8 cellular contexts compared by ENCODE assay signal in the genomic region with DNA sequence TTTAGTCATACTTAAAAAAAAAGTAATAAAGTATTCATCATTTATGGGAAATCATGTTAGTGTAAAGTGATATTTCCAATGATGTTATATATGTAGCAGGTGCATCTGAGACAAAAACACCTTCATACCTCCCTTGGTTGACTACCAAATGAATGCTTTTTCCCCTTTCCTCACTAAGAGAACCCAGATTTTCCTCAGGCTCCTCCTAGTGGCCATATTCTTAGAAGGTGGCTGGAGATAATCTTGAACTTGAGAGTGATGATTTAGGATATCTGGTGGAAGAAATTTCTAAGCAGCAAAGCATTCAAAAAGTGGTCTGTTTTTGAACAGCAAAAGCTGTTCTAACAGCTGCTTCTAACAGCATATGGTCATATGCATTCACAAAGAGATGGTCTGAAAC. TPM values are rescaled to one million over a fixed set of nuclear protein-coding genes. Genes with fewer than 3 reads are reported as not detected.
DNase-seq lines count a peak whose midpoint lies in the region; ATAC-seq, FAIRE-seq and TF ChIP-seq lines count a peak whose summit lies in the region.

No MANE protein-coding gene starts in this region.

- H3K27ac Mint-ChIP-seq in activated T-cell treated with anti-CD3 and anti-CD28 coated beads, Interleukin-2, amount 50 U/mL, for 72 hours, result no peak overlapping the region
- no peak overlapping the region for H3K27ac Mint-ChIP-seq in activated CD8-positive, alpha-beta memory T cell treated with anti-CD3 and anti-CD28 coated beads, Interleukin-2, amount 10 ng/mL, durations not matched to agents 7 days and 5 days

- FAIRE-seq in GM12892 (lab: Jason Lieb, UNC), result peak; percentile 5

- H3K4me1 Mint-ChIP-seq in activated T-cell treated with anti-CD3 and anti-CD28 coated beads, Interleukin-2, amount 50 U/mL, for 72 hours (ENCODE audit: low read depth), result no peaks in the 10 kb centered on the region
- no peaks in the 10 kb centered on the region for H3K4me1 Mint-ChIP-seq in activated CD8-positive, alpha-beta memory T cell treated with anti-CD3 and anti-CD28 coated beads, Interleukin-2, amount 10 ng/mL, durations not matched to agents 7 days and 5 days

- H3K27me3 Mint-ChIP-seq in activated T-cell treated with anti-CD3 and anti-CD28 coated beads, Interleukin-2, amount 50 U/mL, for 72 hours (ENCODE audit: low read depth), result no peaks in the 10 kb centered on the region
- H3K27me3 Mint-ChIP-seq in activated CD8-positive, alpha-beta memory T cell treated with anti-CD3 and anti-CD28 coated beads, Interleukin-2, amount 10 ng/mL, durations not matched to agents 7 days and 5 days, result peaks cover 12% of the 10 kb centered on the region

- H3K79me2 ChIP-seq in hepatocyte, result no peaks in the 10 kb centered on the region

- H3K4me2 ChIP-seq in hepatocyte, result no peak overlapping the region

- no peaks in the 10 kb centered on the region for H4K20me1 ChIP-seq in hepatocyte (ENCODE audit: insufficient read depth, poor library complexity, severe bottlenecking)

- ATAC-seq in SK-N-SH treated with all-trans-retinoic acid at 6 μM for 48 hours (peak; percentile 49; the same call in 1 of the 3 replicates), HG03378 (IDR thresholded peaks at IDR 0.05; ENCODE audit: unreplicated experiment) (no peak), GM19035 (IDR thresholded peaks at IDR 0.05; ENCODE audit: unreplicated experiment) (no peak)
- ATAC-seq in activated T-cell treated with anti-CD3 and anti-CD28 coated beads, Interleukin-2, amount 50 U/mL, for 72 hours (replicated peaks in 1 of 2), result no peak
- no peak for ATAC-seq in activated CD8-positive, alpha-beta memory T cell treated with anti-CD3 and anti-CD28 coated beads, Interleukin-2, amount 10 ng/mL, durations not matched to agents 7 days and 5 days

- TF ChIP-seq POLR2A in GM12892 (IDR thresholded peaks at IDR 0.05; ENCODE audit: low read depth, low read length), result no peak

- H3K36me3 Mint-ChIP-seq in activated T-cell treated with anti-CD3 and anti-CD28 coated beads, Interleukin-2, amount 50 U/mL, for 72 hours (ENCODE audit: insufficient read depth in 2 of 2), result peaks cover 0 to 3% of the 10 kb centered on the region in 2 donors
- H3K36me3 Mint-ChIP-seq in activated CD8-positive, alpha-beta memory T cell treated with anti-CD3 and anti-CD28 coated beads, Interleukin-2, amount 10 ng/mL, durations not matched to agents 7 days and 5 days, result peaks cover 2% of the 10 kb centered on the region

- no peak overlapping the region for H3K4me3 Mint-ChIP-seq in activated T-cell treated with anti-CD3 and anti-CD28 coated beads, Interleukin-2, amount 50 U/mL, for 72 hours
- no peak overlapping the region for H3K4me3 Mint-ChIP-seq in activated CD8-positive, alpha-beta memory T cell treated with anti-CD3 and anti-CD28 coated beads, Interleukin-2, amount 10 ng/mL, durations not matched to agents 7 days and 5 days

- H3K4me3 ChIP-seq in hepatocyte, result no peak overlapping the region

- no peaks in the 10 kb centered on the region for H3K36me3 ChIP-seq in hepatocyte (replicated peaks; ENCODE audit: insufficient read depth, low read depth)

- H3K27me3 ChIP-seq in hepatocyte, result no peaks in the 10 kb centered on the region

- no peaks in the 10 kb centered on the region for H3K9me2 ChIP-seq in hepatocyte (replicated peaks; ENCODE audit: insufficient read depth)

- CTCF ChIA-PET in activated CD8-positive, alpha-beta memory T cell treated with anti-CD3 and anti-CD28 coated beads, Interleukin-2, amount 10 ng/mL, durations not matched to agents 7 days and 5 days (lab: Charles Lee), result interaction anchor here (1.1 kb wide), 1 partner anchor 269 kb away, joined by 3 read pairs; no protein-coding TSS in a partner anchor

- H3K4me1 ChIP-seq in hepatocyte (ENCODE audit: insufficient read depth), result no peaks in the 10 kb centered on the region

- TF ChIP-seq CTCF in AG09319 (IDR thresholded peaks at IDR 0.05; ENCODE audit: low read depth, low read length) (peak; percentile 25), hepatocyte (IDR thresholded peaks at IDR 0.05; ENCODE audit: poor library complexity) (peak; percentile 25)

- H3K9me3 ChIP-seq in hepatocyte (ENCODE audit: low read depth), result no peaks in the 10 kb centered on the region

- H3K9me3 Mint-ChIP-seq in activated T-cell treated with anti-CD3 and anti-CD28 coated beads, Interleukin-2, amount 50 U/mL, for 72 hours, result peaks cover 0 to under 1% of the 10 kb centered on the region in 2 donors
- no peaks in the 10 kb centered on the region for H3K9me3 Mint-ChIP-seq in activated CD8-positive, alpha-beta memory T cell treated with anti-CD3 and anti-CD28 coated beads, Interleukin-2, amount 10 ng/mL, durations not matched to agents 7 days and 5 days (ENCODE audit: low read depth)

- no peak overlapping the region for H3K27ac ChIP-seq in hepatocyte

- no peak overlapping the region for H2AFZ ChIP-seq in hepatocyte

- DNase-seq in AG09319 (ENCODE audit: extremely low read depth, low read depth), result no peak
- no peak for DNase-seq in GM12892 (ENCODE audit: insufficient read length)
- DNase-seq in hepatocyte (ENCODE audit: low spot score), result no peak
- no peak for DNase-seq in activated T-cell treated with anti-CD3 and anti-CD28 coated beads, Interleukin-2, amount 50 U/mL, for 72 hours
- DNase-seq in activated CD8-positive, alpha-beta memory T cell treated with anti-CD3 and anti-CD28 coated beads, Interleukin-2, amount 10 ng/mL, durations not matched to agents 7 days and 5 days, result no peak

TF ChIP-seq in SK-N-SH treated with all-trans-retinoic acid at 6 μM for 48 hours, 23 proteins besides CTCF, POLR2A, EP300 and RAD21 (continues in another document):
- TF ChIP-seq ZC3H10 (CRISPR knock-in tag; IDR thresholded peaks at IDR 0.05) (no peak), CSDC2 (CRISPR knock-in tag; IDR thresholded peaks at IDR 0.05) (no peak), GLIS3 (CRISPR knock-in tag; IDR thresholded peaks at IDR 0.05) (no peak), POU6F1 (CRISPR knock-in tag; IDR thresholded peaks at IDR 0.05; ENCODE audit: borderline replicate concordance, low read depth) (no peak), TCF4 (CRISPR knock-in tag; IDR thresholded peaks at IDR 0.05; ENCODE audit: borderline replicate concordance) (no peak), BACH2 (CRISPR knock-in tag; IDR thresholded peaks at IDR 0.05; ENCODE audit: borderline replicate concordance) (no peak), PPARA (CRISPR knock-in tag; IDR thresholded peaks at IDR 0.05; ENCODE audit: borderline replicate concordance) (no peak), ZNF565 (CRISPR knock-in tag; conservative IDR thresholded peaks at IDR 0.05; ENCODE audit: low read depth) (no peak), PATZ1 (CRISPR knock-in tag; IDR thresholded peaks at IDR 0.05; ENCODE audit: borderline replicate concordance) (no peak), ARNTL (CRISPR knock-in tag; IDR thresholded peaks at IDR 0.05; ENCODE audit: borderline replicate concordance, low read depth) (no peak), SNAI2 (CRISPR knock-in tag; IDR thresholded peaks at IDR 0.05) (no peak), RARB (CRISPR knock-in tag; IDR thresholded peaks at IDR 0.05) (no peak), ESRRG (CRISPR knock-in tag; IDR thresholded peaks at IDR 0.05) (no peak), ZNF8 (CRISPR knock-in tag; IDR thresholded peaks at IDR 0.05) (no peak), OSR1 (CRISPR knock-in tag; IDR thresholded peaks at IDR 0.05) (no peak), CREB5 (CRISPR knock-in tag; IDR thresholded peaks at IDR 0.05; ENCODE audit: low read depth) (no peak)

RNA-seq across cellular contexts. Expression of gene DNAH11, which starts 16.8 kb away (rescaled TPM):
- polyA plus RNA-seq in GM12892 (2012; ENCODE audit: missing spikeins), result 0.38 TPM
- total RNA-seq in hepatocyte, result 0.43 and 2.0 TPM in 2 replicates
- polyA plus RNA-seq in hepatocyte, result 0.38 and 1.3 TPM in 2 replicates
- total RNA-seq in activated T-cell treated with anti-CD3 and anti-CD28 coated beads, Interleukin-2, amount 50 U/mL, for 72 hours, result under 1 TPM in 1 of 2 donors, not detected in 1; 0.70 TPM
- total RNA-seq in activated CD8-positive, alpha-beta memory T cell treated with anti-CD3 and anti-CD28 coated beads, Interleukin-2, amount 10 ng/mL, durations not matched to agents 7 days and 5 days, result under 1 TPM; 0.15 to 0.28 TPM
